17 cellular contexts compared by ENCODE assay signal in genomic region chr1:37741130-37741529, GRCh38. TPM values are rescaled to one million over a fixed set of nuclear protein-coding genes. Genes with fewer than 3 reads are reported as not detected.
DNase-seq lines count a peak whose midpoint lies in the region; ATAC-seq and TF ChIP-seq lines count a peak whose summit lies in the region.
"Had no signal": no experiment of that assay in that cellular context is flagged by ENCODE, and none has a peak within 500 bp of the region (broad histone marks: within the 10 kb centered on the region; RNA-seq: fewer than 3 reads in every experiment).

No MANE protein-coding gene starts in this region.

- H3F3A ChIP-seq in SK-N-SH (replicated peaks; ENCODE audit: insufficient read depth), result no peaks in the 10 kb centered on the region

- POLR2A ChIA-PET in Panc1 (lab: Charles Lee) (no interaction called here), SK-N-SH (lab: Yijun Ruan, JAX) (no interaction called here)

- TF ChIP-seq EP300 in SK-N-SH (IDR thresholded peaks at IDR 0.05; ENCODE audit: borderline replicate concordance in 1 of 2, low read depth in 1 of 2, low read length in 1 of 2), result no peak

- H2AFZ ChIP-seq in SK-N-SH (ENCODE audit: low read depth), result no peak overlapping the region

- CTCF ChIA-PET in Panc1 (lab: Charles Lee), result no interaction called here
- CTCF ChIA-PET in SK-N-SH (lab: Yijun Ruan, JAX), result no interaction called here

- TF ChIP-seq CTCF in Panc1 (IDR thresholded peaks at IDR 0.05), result no peak
- no peak for TF ChIP-seq CTCF in epithelial cell of proximal tubule (conservative IDR thresholded peaks at IDR 0.05; ENCODE audit: low read depth, low read length)
- TF ChIP-seq CTCF in SK-N-SH (IDR thresholded peaks at IDR 0.05), result no peak

- H3K4me3 ChIP-seq in Panc1 (ENCODE audit: low read depth in 2 of 2, low read length in 2 of 2) (no peak overlapping the region), epithelial cell of proximal tubule (ENCODE audit: low read depth, low read length) (no peak overlapping the region), SK-N-SH (ENCODE audit: low read depth in 2 of 2, low read length in 1 of 2) (no peak overlapping the region)
- H3K4me3 ChIP-seq: Peyer's patch, psoas muscle had no signal

- ATAC-seq in Panc1 (peak; percentile 43; the same call in 1 of the 2 replicates), HG03095 (IDR thresholded peaks at IDR 0.05; ENCODE audit: unreplicated experiment) (no peak), GM18511 (IDR thresholded peaks at IDR 0.05; ENCODE audit: unreplicated experiment) (no peak)
- ATAC-seq: activated CD8-positive, alpha-beta memory T cell treated with anti-CD3 and anti-CD28 coated beads, Interleukin-2, amount 10 ng/mL, durations not matched to agents 7 days and 5 days; left lobe of liver; psoas muscle had no signal

- TF ChIP-seq RAD21 in SK-N-SH (IDR thresholded peaks at IDR 0.05; ENCODE audit: low read length), result no peak

- no peak overlapping the region for H3K9ac ChIP-seq in SK-N-SH

- in situ Hi-C loops in Panc1 (cut with HindIII; ENCODE audit: low pct_unique_long_range_greater_than_20kb, low sequenced_read_pairs), result no loop called here

- no peaks in the 10 kb centered on the region for H4K20me1 ChIP-seq in SK-N-SH (ENCODE audit: insufficient read depth)

- H3K79me2 ChIP-seq in SK-N-SH (ENCODE audit: insufficient read depth), result no peaks in the 10 kb centered on the region

- WGBS in SK-N-SH (ENCODE audit: low lambda C conversion rate), result 48% methylated on average over 9 of the region's 9 CpGs

- peak; percentile 1 for DNase-seq in GM04504 (ENCODE audit: low read depth)
- DNase-seq in Panc1 (ENCODE audit: low read depth, low spot score), result no peak
- peak; percentile 12 for DNase-seq in epithelial cell of proximal tubule (ENCODE audit: low read depth)
- DNase-seq in putamen (ENCODE audit: low spot score), result peak; percentile 16
- DNase-seq in NK-92 treated with Interleukin-12 subunit alpha and Interleukin-12 subunit beta, amount 100 ng/mL, for 24 hours (lab: John Stamatoyannopoulos, UW), result no peak
- no peak for DNase-seq in SK-N-SH
- DNase-seq: activated CD8-positive, alpha-beta memory T cell treated with anti-CD3 and anti-CD28 coated beads, Interleukin-2, amount 10 ng/mL, durations not matched to agents 7 days and 5 days; activated gamma-delta T cell treated with Interleukin-2 at 50 U/mL for 16 hours; BE2C; NCI-H1930; Peyer's patch; psoas muscle; T-helper 1 cell had no signal

- H3K27ac ChIP-seq in Panc1 (ENCODE audit: low read length), result no peak overlapping the region
- H3K27ac ChIP-seq in SK-N-SH (ENCODE audit: low read depth in 2 of 2, low read length in 1 of 2), result no peak overlapping the region
- H3K27ac ChIP-seq: Peyer's patch, psoas muscle had no signal

- H3K4me1 ChIP-seq in Panc1 (ENCODE audit: control insufficient read depth, insufficient read depth, low read length), result no peaks in the 10 kb centered on the region
- no peaks in the 10 kb centered on the region for H3K4me1 ChIP-seq in SK-N-SH (ENCODE audit: control insufficient read depth in 1 of 2, insufficient read depth in 2 of 2, low read depth in 1 of 2, low read length in 1 of 2)
- H3K4me1 ChIP-seq: BE2C, Peyer's patch, psoas muscle had no signal

- no peak overlapping the region for H3K4me2 ChIP-seq in SK-N-SH

- H3K9me3 ChIP-seq in Panc1 (ENCODE audit: control insufficient read depth, insufficient read depth, low read depth, low read length) (no peaks in the 10 kb centered on the region), SK-N-SH (no peaks in the 10 kb centered on the region)
- H3K9me3 ChIP-seq: BE2C, Peyer's patch, psoas muscle had no signal

- intact Hi-C loops in Panc1 (cut with micrococcal nuclease; ENCODE audit: unreplicated experiment), result no loop called here

- H3K36me3 ChIP-seq in Panc1 (ENCODE audit: control insufficient read depth, insufficient read depth, low read length), result no peaks in the 10 kb centered on the region
- H3K36me3 ChIP-seq in SK-N-SH (replicated peaks in 1 of 2; ENCODE audit: control insufficient read depth in 1 of 2, insufficient read depth in 2 of 2, low read length in 1 of 2), result no peaks in the 10 kb centered on the region
- H3K36me3 ChIP-seq: BE2C, Peyer's patch had no signal

- H3K27me3 ChIP-seq in Panc1 (ENCODE audit: control insufficient read depth, insufficient read depth, low read length), result no peaks in the 10 kb centered on the region
- no peaks in the 10 kb centered on the region for H3K27me3 ChIP-seq in SK-N-SH (ENCODE audit: insufficient read depth)
- H3K27me3 ChIP-seq: BE2C, Peyer's patch had no signal

- H3K9me2 ChIP-seq in SK-N-SH, result no peaks in the 10 kb centered on the region

- no TSS peak for BruUV-seq in Panc1 (replicated peaks; lab: Mats Ljungman, UMichigan)

TF ChIP-seq in SK-N-SH, 30 proteins besides CTCF, POLR2A, EP300 and RAD21:
- TF ChIP-seq MAX (IDR thresholded peaks at IDR 0.05; ENCODE audit: low read depth) (no peak), MEF2A (IDR thresholded peaks at IDR 0.05; ENCODE audit: borderline replicate concordance, low read depth) (no peak)

RNA-seq across cellular contexts. Expression of gene EPHA10, which starts 23.8 kb away (rescaled TPM):
- total RNA-seq in Panc1 (2021; ENCODE audit: unreplicated experiment), result 2.8 TPM
- polyA plus RNA-seq in Panc1 (2012; ENCODE audit: insufficient read length), result 2.3 TPM
- total RNA-seq in epithelial cell of proximal tubule, result under 0.01 and 0.17 TPM in 2 replicates
- 0.05 and 0.06 TPM in 2 replicates for polyA plus RNA-seq in SK-N-SH (2012; rRNA removed)
- polyA plus RNA-seq in SK-N-SH (2012; cell fraction: cytosol; rRNA removed), result 0.05 and 0.14 TPM in 2 replicates
- polyA plus RNA-seq in SK-N-SH (2012; cell fraction: nucleus; rRNA removed), result 0.14 and 0.36 TPM in 2 replicates
- total RNA-seq: activated CD8-positive, alpha-beta memory T cell treated with anti-CD3 and anti-CD28 coated beads, Interleukin-2, amount 10 ng/mL, durations not matched to agents 7 days and 5 days; psoas muscle had no signal
- polyA plus RNA-seq: fibroblast of lung had no signal

RNA-seq across cellular contexts. Expression of gene CDCA8, which starts 48.8 kb away (rescaled TPM):
- total RNA-seq in Panc1 (2021; ENCODE audit: unreplicated experiment) (56.5 TPM), epithelial cell of proximal tubule (42.2 and 60.0 TPM in 2 replicates)
- polyA plus RNA-seq in Panc1 (2012; ENCODE audit: insufficient read length), result 30.1 TPM
- polyA plus RNA-seq in SK-N-SH (2012; rRNA removed), result 18.9 and 22.9 TPM in 2 replicates
- polyA plus RNA-seq in SK-N-SH (2012; cell fraction: cytosol; rRNA removed), result 16.2 and 21.3 TPM in 2 replicates
- 14.5 and 22.7 TPM in 2 replicates for polyA plus RNA-seq in SK-N-SH (2012; cell fraction: nucleus; rRNA removed)

RNA-seq across cellular contexts. Expression of gene MANEAL, which starts 52.5 kb away (rescaled TPM):
- total RNA-seq in Panc1 (2021; ENCODE audit: unreplicated experiment), result 29.7 TPM
- polyA plus RNA-seq in Panc1 (2012; ENCODE audit: insufficient read length), result 33.5 TPM
- total RNA-seq in epithelial cell of proximal tubule, result 0.46 and 0.72 TPM in 2 replicates
- polyA plus RNA-seq in SK-N-SH (2012; rRNA removed), result 2.7 and 3.7 TPM in 2 replicates
- polyA plus RNA-seq in SK-N-SH (2012; cell fraction: cytosol; rRNA removed), result 2.4 and 4.7 TPM in 2 replicates
- polyA plus RNA-seq in SK-N-SH (2012; cell fraction: nucleus; rRNA removed), result 1.4 and 2.4 TPM in 2 replicates

Comparison
In these comparisons a context has a peak if more than half of its experiments do, and no peak if none do; other contexts are left out.
1. DNase-seq: peak in GM04504 (single experiment), epithelial cell of proximal tubule (single experiment) and putamen (single experiment); none in Panc1 (single experiment), NK-92 treated with Interleukin-12 subunit alpha and Interleukin-12 subunit beta, amount 100 ng/mL, for 24 hours (single experiment) and SK-N-SH (single experiment).
2. RNA of gene MANEAL, which starts 52.5 kb away (total RNA-seq): 29.7 TPM in Panc1 (single experiment); 0.46 to 0.72 TPM in epithelial cell of proximal tubule; every median in the first group is over 10 times any median in the second.